Comparison of ENCODE assay signal across 21 cellular contexts in the genomic region with DNA sequence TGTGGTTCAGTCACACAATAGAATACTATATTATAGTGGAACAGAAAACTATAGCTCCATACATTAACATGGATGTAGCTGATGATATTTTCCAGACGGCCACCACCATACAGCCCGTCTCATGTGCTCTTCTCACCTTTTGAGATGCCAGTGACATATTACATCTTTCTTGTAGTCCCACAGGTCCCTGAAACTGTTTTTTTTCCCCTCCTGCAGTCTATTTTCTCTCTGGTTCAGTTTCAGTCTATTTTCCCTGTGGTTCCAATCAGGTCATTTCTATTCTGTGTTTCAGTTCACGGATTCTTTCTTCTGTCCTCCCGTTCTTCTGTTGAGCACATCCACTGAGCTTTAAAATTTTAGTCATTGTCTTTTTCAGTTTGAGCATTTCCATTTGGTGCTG.
DNase-seq lines count a peak whose midpoint lies in the region; ATAC-seq and TF ChIP-seq lines count a peak whose summit lies in the region.
"Had no signal": no experiment of that assay in that cellular context is flagged by ENCODE, and none has a peak within 500 bp of the region (broad histone marks: within the 10 kb centered on the region; RNA-seq: fewer than 3 reads in every experiment).

No MANE protein-coding gene starts in this region.

- H3K4me3 Mint-ChIP-seq in neural progenitor cell = no peak overlapping the region
- H3K4me3 Mint-ChIP-seq: activated naive CD4-positive, alpha-beta T cell treated with anti-CD3 and anti-CD28 coated beads, Interleukin-2, amount 10 ng/mL, durations not matched to agents 7 days and 5 days had no signal

- H3K4me1 ChIP-seq in OCI-LY3 (ENCODE audit: low read length) (peaks cover 26% of the 10 kb centered on the region), neural progenitor cell (no peaks in the 10 kb centered on the region)
- H3K4me1 ChIP-seq: body of pancreas had no signal

- no peak overlapping the region for H3K9ac ChIP-seq in OCI-LY3 (ENCODE audit: low read length)
- H3K9ac ChIP-seq in neural progenitor cell = no peak overlapping the region

- ATAC-seq in GM18505 (IDR thresholded peaks at IDR 0.05; ENCODE audit: unreplicated experiment) (peak; percentile 39), GM21515 (IDR thresholded peaks at IDR 0.05; ENCODE audit: unreplicated experiment) (peak; percentile 43), HG03039 (IDR thresholded peaks at IDR 0.05; ENCODE audit: unreplicated experiment) (peak; percentile 25)
- ATAC-seq: body of pancreas had no signal

- H3K79me2 ChIP-seq in OCI-LY3 (ENCODE audit: low read length) (no peaks in the 10 kb centered on the region), neural progenitor cell (ENCODE audit: low read depth) (no peaks in the 10 kb centered on the region)

- H3K36me3 ChIP-seq in OCI-LY3 (replicated peaks; ENCODE audit: low read depth, low read length) (no peaks in the 10 kb centered on the region), neural progenitor cell (no peaks in the 10 kb centered on the region)
- H3K36me3 ChIP-seq: spleen had no signal

- H3K27ac Mint-ChIP-seq in neural progenitor cell = no peak overlapping the region
- H3K27ac Mint-ChIP-seq: activated naive CD4-positive, alpha-beta T cell treated with anti-CD3 and anti-CD28 coated beads, Interleukin-2, amount 10 ng/mL, durations not matched to agents 7 days and 5 days; progenitor cell of endocrine pancreas had no signal

- no peaks in the 10 kb centered on the region for H3F3A ChIP-seq in neural progenitor cell (ENCODE audit: low read depth)

- H3K9me3 Mint-ChIP-seq in neural progenitor cell = peaks cover 2% of the 10 kb centered on the region

- TF ChIP-seq CTCF in OCI-LY3 (IDR thresholded peaks at IDR 0.05; ENCODE audit: low read depth, low read length) (no peak), neural progenitor cell (IDR thresholded peaks at IDR 0.05) (no peak)

- H3K9me3 ChIP-seq in OCI-LY3 (ENCODE audit: insufficient read depth, low read length) = no peaks in the 10 kb centered on the region
- H3K9me3 ChIP-seq in neural progenitor cell (ENCODE audit: low read depth) = no peaks in the 10 kb centered on the region
- H3K9me3 ChIP-seq: body of pancreas had no signal

- H3K4me1 Mint-ChIP-seq in neural progenitor cell = no peaks in the 10 kb centered on the region

- H3K27me3 Mint-ChIP-seq in neural progenitor cell (ENCODE audit: insufficient read depth, low read depth) = peaks cover 2% of the 10 kb centered on the region
- H3K27me3 Mint-ChIP-seq: progenitor cell of endocrine pancreas had no signal

- no peak overlapping the region for H2AFZ ChIP-seq in OCI-LY3 (ENCODE audit: low read depth, low read length)
- no peak overlapping the region for H2AFZ ChIP-seq in neural progenitor cell (replicated peaks)

- H3K4me3 ChIP-seq in OCI-LY3 (ENCODE audit: low read length) (no peak overlapping the region), neural progenitor cell (no peak overlapping the region)
- H3K4me3 ChIP-seq: body of pancreas, spleen had no signal

- H3K27me3 ChIP-seq in OCI-LY3 (ENCODE audit: low read depth, low read length) (peaks cover 66% of the 10 kb centered on the region), neural progenitor cell (no peaks in the 10 kb centered on the region)
- H3K27me3 ChIP-seq: body of pancreas, spleen had no signal

- DNase-seq in NCI-H82 (lab: John Stamatoyannopoulos, UW) (no peak), KG1 (lab: John Stamatoyannopoulos, UW) (no peak), GM19238 (ENCODE audit: insufficient read length, low spot score) (no peak), neural progenitor cell (ENCODE audit: low spot score) (no peak)
- DNase-seq: activated CD4-positive, CD25-positive, alpha-beta regulatory T cell; activated CD8-positive, alpha-beta memory T cell treated with anti-CD3 and anti-CD28 coated beads, Interleukin-2, amount 50 U/mL, for 4 hours; activated naive CD4-positive, alpha-beta T cell treated with anti-CD3 and anti-CD28 coated beads, Interleukin-2, amount 10 ng/mL, durations not matched to agents 7 days and 5 days; body of pancreas; COR-L47; GF-D8; HCEC 1CT; Karpas-422; NCI-H1436; NCI-H510A treated with DMSO at 0.1 percent for 48 hours; spleen; T-helper 1 cell had no signal

- no peaks in the 10 kb centered on the region for H3K36me3 Mint-ChIP-seq in neural progenitor cell

- TF ChIP-seq POLR2A in GM18505 (IDR thresholded peaks at IDR 0.05; ENCODE audit: borderline replicate concordance, extremely low read depth, insufficient read depth, insufficient read length) = no peak

- H3K4me2 ChIP-seq in OCI-LY3 (ENCODE audit: low read length) (peak overlapping the region; percentile 46), neural progenitor cell (no peak overlapping the region)

- H4K20me1 ChIP-seq in OCI-LY3 (ENCODE audit: insufficient read depth, low read length) (peaks cover 11% of the 10 kb centered on the region; the same call in 1 of the 2 replicates), neural progenitor cell (ENCODE audit: low read depth) (no peaks in the 10 kb centered on the region)

- no peak overlapping the region for H3K27ac ChIP-seq in OCI-LY3 (ENCODE audit: low read length)
- H3K27ac ChIP-seq in neural progenitor cell = no peak overlapping the region
- H3K27ac ChIP-seq: body of pancreas, spleen had no signal
